Comparison of ENCODE assay signal across 16 cellular contexts in the genomic region with DNA sequence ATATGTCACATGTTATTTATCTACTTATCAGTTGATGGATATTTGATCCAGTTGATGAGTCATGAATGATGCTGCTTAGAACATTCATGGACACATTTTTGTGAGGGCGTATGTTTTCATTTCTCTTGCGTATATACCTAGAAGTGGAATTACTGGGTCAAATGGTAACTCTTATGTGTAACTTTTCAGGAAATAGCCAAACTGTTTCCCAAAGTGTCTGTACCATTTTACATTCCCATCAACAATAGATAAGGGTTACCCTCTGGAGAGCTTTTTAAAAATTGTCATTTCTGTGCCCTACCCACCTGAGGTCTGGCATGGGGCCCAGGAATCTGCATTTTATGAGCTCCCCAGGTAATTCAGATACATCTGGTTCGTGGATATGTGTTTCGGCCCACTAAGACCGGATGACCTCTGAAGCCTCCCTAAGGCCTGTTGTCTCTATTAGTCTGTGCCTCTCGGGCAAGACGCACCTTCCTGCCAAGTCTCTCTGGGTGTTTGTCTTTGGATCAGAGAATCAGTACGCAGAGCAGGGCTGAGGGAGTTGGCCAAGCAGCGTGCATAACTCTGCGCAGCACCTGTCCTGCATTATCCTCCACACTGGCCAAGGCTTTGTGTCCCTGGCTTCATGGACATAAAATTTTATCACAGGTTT.
A peak's percentile ranks its signal among the peaks of the same experiment; 100 is the strongest.
DNase-seq lines count a peak whose midpoint lies in the region; TF ChIP-seq lines count a peak whose summit lies in the region.
"Had no signal": no experiment of that assay in that cellular context is flagged by ENCODE, and none has a peak within 500 bp of the region (broad histone marks: within the 10 kb centered on the region; RNA-seq: fewer than 3 reads in every experiment).

No MANE protein-coding gene starts in this region.

- no peaks in the 10 kb centered on the region for H3K79me2 ChIP-seq in trophoblast cell (ENCODE audit: control insufficient read depth, insufficient read depth, low read length, poor library complexity)

- H4K8ac ChIP-seq in trophoblast cell (ENCODE audit: low read depth, low read length), result no peak overlapping the region

- peak overlapping the region; percentile 9 for H3K14ac ChIP-seq in trophoblast cell (ENCODE audit: low read length)

- no peak overlapping the region for H2BK5ac ChIP-seq in trophoblast cell (ENCODE audit: low read depth, low read length, poor library complexity)

- no peak overlapping the region for H3K4me2 ChIP-seq in trophoblast cell (ENCODE audit: low read length)

- H2BK12ac ChIP-seq in trophoblast cell (ENCODE audit: low read length), result peak overlapping the region; percentile 59

- no peak for TF ChIP-seq POLR2A in esophagus squamous epithelium (IDR thresholded peaks at IDR 0.05)
- no peak for TF ChIP-seq POLR2A in esophagus muscularis mucosa (IDR thresholded peaks at IDR 0.05; ENCODE audit: low read depth)

- H3K18ac ChIP-seq in trophoblast cell (ENCODE audit: low read length), result no peak overlapping the region

- H3K4me3 ChIP-seq in esophagus squamous epithelium (no peak overlapping the region), trophoblast cell (ENCODE audit: low read depth, low read length) (peak overlapping the region; percentile 36), esophagus muscularis mucosa (no peak overlapping the region)
- H3K4me3 ChIP-seq: lung had no signal

- no peaks in the 10 kb centered on the region for H3K27me3 ChIP-seq in esophagus squamous epithelium
- no peaks in the 10 kb centered on the region for H3K27me3 ChIP-seq in trophoblast cell (ENCODE audit: insufficient read depth, low read length)
- H3K27me3 ChIP-seq in esophagus muscularis mucosa, result no peaks in the 10 kb centered on the region

- TF ChIP-seq EP300 in esophagus muscularis mucosa (IDR thresholded peaks at IDR 0.05), result no peak

- no peak overlapping the region for H4K12ac ChIP-seq in trophoblast cell (ENCODE audit: low read depth, low read length)

- intact Hi-C loops in esophagus squamous epithelium (cut with DNase I), result no loop called here
- intact Hi-C loops in esophagus muscularis mucosa (cut with DNase I), result no loop called here

- H2AFZ ChIP-seq in trophoblast cell (ENCODE audit: insufficient read depth, low read length, poor library complexity), result no peak overlapping the region

- peak overlapping the region; percentile 70 for H4K91ac ChIP-seq in trophoblast cell (ENCODE audit: low read depth, low read length)

- WGBS in esophagus squamous epithelium, 2 donors, result 47 to 53% methylated on average over 10 of the region's 10 CpGs
- no CpG with 5 or more reads among the region's 10 CpGs for WGBS in trophoblast cell (ENCODE audit: extremely low coverage, insufficient coverage, insufficient read length)
- WGBS in esophagus muscularis mucosa, result 61% methylated on average over 10 of the region's 10 CpGs

- H3K4ac ChIP-seq in trophoblast cell (ENCODE audit: low read depth, low read length), result no peak overlapping the region

- H3K4me1 ChIP-seq in esophagus squamous epithelium, result peaks cover 5 to 28% (median 15%) of the 10 kb centered on the region in 3 donors
- H3K4me1 ChIP-seq in trophoblast cell (ENCODE audit: control insufficient read depth in 1 of 2, insufficient read depth in 2 of 2, low read length in 2 of 2), result peaks cover 8 to 16% of the 10 kb centered on the region in 2 experiments
- peaks cover 13 to 19% (median 14%) of the 10 kb centered on the region in 4 donors for H3K4me1 ChIP-seq in esophagus muscularis mucosa

- no peak overlapping the region for H2BK120ac ChIP-seq in trophoblast cell (ENCODE audit: insufficient read depth, low read length, poor library complexity)

- CTCF ChIA-PET in RWPE1 (lab: Yijun Ruan, JAX), result interaction anchor here (0.9 to 1.3 kb wide), 2 partner anchors 55 to 181 kb away, joined by 4 read pairs; a partner anchor contains a TSS

- TF ChIP-seq CTCF in RWPE1 (conservative IDR thresholded peaks at IDR 0.05; ENCODE audit: low read depth), result no peak
- no peak for TF ChIP-seq CTCF in esophagus squamous epithelium (IDR thresholded peaks at IDR 0.05)
- TF ChIP-seq CTCF in esophagus muscularis mucosa (IDR thresholded peaks at IDR 0.05), result no peak

- POLR2A ChIA-PET in RWPE1 (lab: Yijun Ruan, JAX; ENCODE audit: low non-redundant PET), result no interaction called here

- no peak overlapping the region for H3K9ac ChIP-seq in trophoblast cell (ENCODE audit: low read length)

- DNase-seq in Daoy (ENCODE audit: low read depth), result peak; percentile 78
- DNase-seq in RWPE1 (ENCODE audit: low spot score), result peak; percentile 71
- no peak for DNase-seq in esophagus squamous epithelium (lab: John Stamatoyannopoulos, UW)
- DNase-seq in trophoblast cell, result peak; percentile 41 to 93
- no peak for DNase-seq in stimulated activated naive CD4-positive, alpha-beta T cell treated with Interleukin-2 at 50 U/mL for 16 hours (lab: John Stamatoyannopoulos, UW)
- DNase-seq in NCI-H526 treated with DMSO at 0.1 percent for 48 hours (lab: John Stamatoyannopoulos, UW), result no peak
- no peak for DNase-seq in esophagus muscularis mucosa (ENCODE audit: extremely low spot score)
- no peak for DNase-seq in DMS53 (lab: John Stamatoyannopoulos, UW)
- DNase-seq: activated CD4-positive, alpha-beta T cell treated with anti-CD3 and anti-CD28 coated beads for 1 hour; activated naive CD8-positive, alpha-beta T cell treated with anti-CD3 and anti-CD28 coated beads, Interleukin-2, amount 10 ng/mL, durations not matched to agents 7 days and 5 days; CD8-positive, alpha-beta T cell; erythroblast; NCI-H1930; RPMI8226; stimulated activated naive CD8-positive, alpha-beta T cell treated with anti-CD3 and anti-CD28 coated beads, Interleukin-15, Interleukin-2, amounts not matched to agents 100 U/mL and 50 U/mL, for 24 hours had no signal

- H3K36me3 ChIP-seq in esophagus squamous epithelium (no peaks in the 10 kb centered on the region), trophoblast cell (ENCODE audit: control insufficient read depth in 1 of 2, insufficient read depth in 2 of 2, low read length in 2 of 2) (no peaks in the 10 kb centered on the region), esophagus muscularis mucosa (no peaks in the 10 kb centered on the region)

- peaks cover 7% of the 10 kb centered on the region for H3K79me1 ChIP-seq in trophoblast cell (ENCODE audit: low read length)

- no peak overlapping the region for H3K23ac ChIP-seq in trophoblast cell (ENCODE audit: low read length)

- peak overlapping the region; percentile 88 for H3K27ac ChIP-seq in RWPE1
- peak overlapping the region; percentile 57 to 79 (median 70) for H3K27ac ChIP-seq in esophagus squamous epithelium
- H3K27ac ChIP-seq in trophoblast cell (ENCODE audit: low read depth, low read length), result no peak overlapping the region
- no peak overlapping the region for H3K27ac ChIP-seq in esophagus muscularis mucosa (replicated peaks in 1 of 4)

- H3K9me3 ChIP-seq in esophagus squamous epithelium (no peaks in the 10 kb centered on the region), trophoblast cell (ENCODE audit: insufficient read depth, low read depth, low read length) (peaks cover 3% of the 10 kb centered on the region), esophagus muscularis mucosa (no peaks in the 10 kb centered on the region)

- H2AK5ac ChIP-seq in trophoblast cell (ENCODE audit: low read length), result peak overlapping the region; percentile 35

Comparison
In these comparisons a context has a peak if more than half of its experiments do, and no peak if none do; other contexts are left out.
1. DNase-seq: peak in Daoy (single experiment), RWPE1 (single experiment) and trophoblast cell (2 of 2); none in esophagus squamous epithelium (single experiment), stimulated activated naive CD4-positive, alpha-beta T cell treated with Interleukin-2 at 50 U/mL for 16 hours (single experiment), NCI-H526 treated with DMSO at 0.1 percent for 48 hours (single experiment), esophagus muscularis mucosa (single experiment) and DMS53 (single experiment).
2. H3K27ac ChIP-seq: peak in RWPE1 (single experiment) and esophagus squamous epithelium (4 of 4); none in trophoblast cell (single experiment) and esophagus muscularis mucosa (0 of 4).